Comparison of ENCODE assay signal across 1 cellular context in genomic region chr10:95273393-95274312, GRCh38.
TF ChIP-seq lines count a peak whose summit lies in the region.

No MANE protein-coding gene starts in this region.

TF ChIP-seq in SK-N-SH, 30 proteins besides CTCF, POLR2A, EP300 and RAD21 (continued from another document):
- no peak for TF ChIP-seq CHD2 (IDR thresholded peaks at IDR 0.05; ENCODE audit: low read length, partially characterized antibody)
- TF ChIP-seq USF1 (IDR thresholded peaks at IDR 0.05; ENCODE audit: borderline replicate concordance, low read depth) = no peak
- TF ChIP-seq MEF2A (IDR thresholded peaks at IDR 0.05; ENCODE audit: borderline replicate concordance, low read depth) = no peak
TF ChIP-seq in SK-N-SH: peak in this region for 9.
